ENCODE assay signal across 1 cellular context in genomic region chr1:200062143-200062542, GRCh38.
TF ChIP-seq lines count a peak whose summit lies in the region.

No MANE protein-coding gene starts in this region.

TF ChIP-seq in HepG2, 621 proteins besides CTCF, POLR2A, EP300 and RAD21:
- no peak for TF ChIP-seq NFAT5 (CRISPR knock-in tag; IDR thresholded peaks at IDR 0.05)
- TF ChIP-seq ZBTB3 (CRISPR knock-in tag; IDR thresholded peaks at IDR 0.05; ENCODE audit: borderline replicate concordance, low read depth) = no peak
- no peak for TF ChIP-seq ZNF883 (CRISPR knock-in tag; IDR thresholded peaks at IDR 0.05; ENCODE audit: not compliant biosample characterization)
- TF ChIP-seq STAT5B (CRISPR knock-in tag; IDR thresholded peaks at IDR 0.05) = no peak
- no peak for TF ChIP-seq ZNF724P (CRISPR knock-in tag; IDR thresholded peaks at IDR 0.05; ENCODE audit: borderline replicate concordance)
- TF ChIP-seq MBNL3 (CRISPR knock-in tag; conservative IDR thresholded peaks at IDR 0.05) = no peak
- TF ChIP-seq ZMYM2 (CRISPR knock-in tag; IDR thresholded peaks at IDR 0.05) = no peak
- no peak for TF ChIP-seq ZBTB25 (CRISPR knock-in tag; IDR thresholded peaks at IDR 0.05)
- no peak for TF ChIP-seq ZMAT5 (CRISPR knock-in tag; IDR thresholded peaks at IDR 0.05; ENCODE audit: borderline replicate concordance, low read depth)
- no peak for TF ChIP-seq HBP1 (CRISPR knock-in tag; IDR thresholded peaks at IDR 0.05; ENCODE audit: low read depth)
- TF ChIP-seq IRX3 (CRISPR knock-in tag; IDR thresholded peaks at IDR 0.05; ENCODE audit: borderline replicate concordance, low read depth) = no peak
- TF ChIP-seq ZNF800 (CRISPR knock-in tag; IDR thresholded peaks at IDR 0.05) = no peak
